ENCODE assay signal across 1 cellular context in the genomic region with DNA sequence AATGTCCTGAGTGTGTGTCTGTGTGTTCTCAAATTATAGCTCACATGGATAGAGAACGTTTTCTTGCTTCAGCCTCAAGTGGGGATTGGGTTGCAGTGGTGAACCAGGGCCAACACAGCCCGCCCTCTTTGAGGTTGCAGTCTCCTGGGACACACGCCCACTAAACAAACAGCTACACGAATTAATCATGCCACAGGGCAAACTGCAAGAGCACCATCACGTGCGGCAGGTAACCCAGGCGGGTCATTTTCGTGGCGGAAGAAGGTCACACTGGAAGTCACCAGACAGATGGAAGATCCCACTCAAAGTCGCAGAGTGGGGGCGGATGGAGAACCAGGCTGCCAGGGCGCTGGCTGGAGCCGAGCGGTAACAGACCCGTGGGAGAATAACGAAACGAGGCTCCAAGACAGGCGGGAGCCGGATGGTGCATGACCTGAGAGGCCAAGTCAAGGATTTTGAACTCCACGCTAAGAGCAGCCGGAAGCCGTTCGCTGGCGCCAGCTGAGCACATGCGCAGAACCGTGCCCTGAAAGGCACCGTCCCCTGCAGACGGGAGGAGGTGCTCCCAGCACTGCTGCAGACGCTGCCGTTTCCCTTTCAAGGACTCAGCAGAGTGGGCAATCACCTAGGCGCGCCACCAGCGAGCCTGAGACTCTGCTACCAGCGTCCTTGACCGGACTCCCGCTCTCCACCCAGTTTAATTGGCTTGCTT.
TF ChIP-seq lines count a peak whose summit lies in the region.

No MANE protein-coding gene starts in this region.

TF ChIP-seq in HEK293, 187 proteins besides CTCF, POLR2A, EP300 and RAD21 (continued from another document and continues in another):
- no peak for TF ChIP-seq GFI1B (tag by site-specific recombination; IDR thresholded peaks at IDR 0.05)
- no peak for TF ChIP-seq ZNF175 (tag by site-specific recombination; IDR thresholded peaks at IDR 0.05)
- TF ChIP-seq ZNF837 (tag by site-specific recombination; IDR thresholded peaks at IDR 0.05) = no peak
- TF ChIP-seq ZNF600 (tag by site-specific recombination; IDR thresholded peaks at IDR 0.05) = peak; percentile 92
- no peak for TF ChIP-seq ZNF621 (tag by site-specific recombination; IDR thresholded peaks at IDR 0.05)
- TF ChIP-seq, protein P1, sequence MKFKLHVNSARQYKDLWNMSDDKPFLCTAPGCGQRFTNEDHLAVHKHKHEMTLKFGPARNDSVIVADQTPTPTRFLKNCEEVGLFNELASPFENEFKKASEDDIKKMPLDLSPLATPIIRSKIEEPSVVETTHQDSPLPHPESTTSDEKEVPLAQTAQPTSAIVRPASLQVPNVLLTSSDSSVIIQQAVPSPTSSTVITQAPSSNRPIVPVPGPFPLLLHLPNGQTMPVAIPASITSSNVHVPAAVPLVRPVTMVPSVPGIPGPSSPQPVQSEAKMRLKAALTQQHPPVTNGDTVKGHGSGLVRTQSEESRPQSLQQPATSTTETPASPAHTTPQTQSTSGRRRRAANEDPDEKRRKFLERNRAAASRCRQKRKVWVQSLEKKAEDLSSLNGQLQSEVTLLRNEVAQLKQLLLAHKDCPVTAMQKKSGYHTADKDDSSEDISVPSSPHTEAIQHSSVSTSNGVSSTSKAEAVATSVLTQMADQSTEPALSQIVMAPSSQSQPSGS (tag by site-specific recombination; IDR thresholded peaks at IDR 0.05; ENCODE audit: low read depth) = no peak
- TF ChIP-seq, protein P2, sequence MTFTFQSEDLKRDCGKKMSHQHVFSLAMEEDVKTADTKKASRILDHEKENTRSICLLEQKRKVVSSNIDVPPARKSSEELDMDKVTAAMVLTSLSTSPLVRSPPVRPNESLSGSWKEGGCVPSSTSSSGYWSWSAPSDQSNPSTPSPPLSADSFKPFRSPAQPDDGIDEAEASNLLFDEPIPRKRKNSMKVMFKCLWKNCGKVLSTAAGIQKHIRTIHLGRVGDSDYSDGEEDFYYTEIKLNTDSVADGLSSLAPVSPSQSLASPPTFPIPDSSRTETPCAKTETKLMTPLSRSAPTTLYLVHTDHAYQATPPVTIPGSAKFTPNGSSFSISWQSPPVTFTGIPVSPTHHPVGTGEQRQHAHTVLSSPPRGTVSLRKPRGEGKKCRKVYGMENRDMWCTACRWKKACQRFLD (tag by site-specific recombination; IDR thresholded peaks at IDR 0.05) = no peak
- TF ChIP-seq, protein P3, sequence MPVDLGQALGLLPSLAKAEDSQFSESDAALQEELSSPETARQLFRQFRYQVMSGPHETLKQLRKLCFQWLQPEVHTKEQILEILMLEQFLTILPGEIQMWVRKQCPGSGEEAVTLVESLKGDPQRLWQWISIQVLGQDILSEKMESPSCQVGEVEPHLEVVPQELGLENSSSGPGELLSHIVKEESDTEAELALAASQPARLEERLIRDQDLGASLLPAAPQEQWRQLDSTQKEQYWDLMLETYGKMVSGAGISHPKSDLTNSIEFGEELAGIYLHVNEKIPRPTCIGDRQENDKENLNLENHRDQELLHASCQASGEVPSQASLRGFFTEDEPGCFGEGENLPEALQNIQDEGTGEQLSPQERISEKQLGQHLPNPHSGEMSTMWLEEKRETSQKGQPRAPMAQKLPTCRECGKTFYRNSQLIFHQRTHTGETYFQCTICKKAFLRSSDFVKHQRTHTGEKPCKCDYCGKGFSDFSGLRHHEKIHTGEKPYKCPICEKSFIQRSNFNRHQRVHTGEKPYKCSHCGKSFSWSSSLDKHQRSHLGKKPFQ (tag by site-specific recombination; IDR thresholded peaks at IDR 0.05) = no peak
- TF ChIP-seq, protein P4, sequence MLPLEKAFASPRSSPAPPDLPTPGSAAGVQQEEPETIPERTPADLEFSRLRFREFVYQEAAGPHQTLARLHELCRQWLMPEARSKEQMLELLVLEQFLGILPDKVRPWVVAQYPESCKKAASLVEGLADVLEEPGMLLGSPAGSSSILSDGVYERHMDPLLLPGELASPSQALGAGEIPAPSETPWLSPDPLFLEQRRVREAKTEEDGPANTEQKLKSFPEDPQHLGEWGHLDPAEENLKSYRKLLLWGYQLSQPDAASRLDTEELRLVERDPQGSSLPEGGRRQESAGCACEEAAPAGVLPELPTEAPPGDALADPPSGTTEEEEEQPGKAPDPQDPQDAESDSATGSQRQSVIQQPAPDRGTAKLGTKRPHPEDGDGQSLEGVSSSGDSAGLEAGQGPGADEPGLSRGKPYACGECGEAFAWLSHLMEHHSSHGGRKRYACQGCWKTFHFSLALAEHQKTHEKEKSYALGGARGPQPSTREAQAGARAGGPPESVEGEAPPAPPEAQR (tag by site-specific recombination; IDR thresholded peaks at IDR 0.05) = no peak
- TF ChIP-seq ZBTB7A (tag by site-specific recombination; IDR thresholded peaks at IDR 0.05; ENCODE audit: low read depth) = no peak
- TF ChIP-seq, protein P5, sequence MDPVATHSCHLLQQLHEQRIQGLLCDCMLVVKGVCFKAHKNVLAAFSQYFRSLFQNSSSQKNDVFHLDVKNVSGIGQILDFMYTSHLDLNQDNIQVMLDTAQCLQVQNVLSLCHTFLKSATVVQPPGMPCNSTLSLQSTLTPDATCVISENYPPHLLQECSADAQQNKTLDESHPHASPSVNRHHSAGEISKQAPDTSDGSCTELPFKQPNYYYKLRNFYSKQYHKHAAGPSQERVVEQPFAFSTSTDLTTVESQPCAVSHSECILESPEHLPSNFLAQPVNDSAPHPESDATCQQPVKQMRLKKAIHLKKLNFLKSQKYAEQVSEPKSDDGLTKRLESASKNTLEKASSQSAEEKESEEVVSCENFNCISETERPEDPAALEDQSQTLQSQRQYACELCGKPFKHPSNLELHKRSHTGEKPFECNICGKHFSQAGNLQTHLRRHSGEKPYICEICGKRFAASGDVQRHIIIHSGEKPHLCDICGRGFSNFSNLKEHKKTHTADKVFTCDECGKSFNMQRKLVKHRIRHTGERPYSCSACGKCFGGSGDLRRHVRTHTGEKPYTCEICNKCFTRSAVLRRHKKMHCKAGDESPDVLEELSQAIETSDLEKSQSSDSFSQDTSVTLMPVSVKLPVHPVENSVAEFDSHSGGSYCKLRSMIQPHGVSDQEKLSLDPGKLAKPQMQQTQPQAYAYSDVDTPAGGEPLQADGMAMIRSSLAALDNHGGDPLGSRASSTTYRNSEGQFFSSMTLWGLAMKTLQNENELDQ (tag by site-specific recombination; IDR thresholded peaks at IDR 0.05; ENCODE audit: low read depth) = no peak
- TF ChIP-seq ZSCAN23 (tag by site-specific recombination; IDR thresholded peaks at IDR 0.05) = no peak
- no peak for TF ChIP-seq ZNF792 (tag by site-specific recombination; IDR thresholded peaks at IDR 0.05)
- TF ChIP-seq, protein P6, sequence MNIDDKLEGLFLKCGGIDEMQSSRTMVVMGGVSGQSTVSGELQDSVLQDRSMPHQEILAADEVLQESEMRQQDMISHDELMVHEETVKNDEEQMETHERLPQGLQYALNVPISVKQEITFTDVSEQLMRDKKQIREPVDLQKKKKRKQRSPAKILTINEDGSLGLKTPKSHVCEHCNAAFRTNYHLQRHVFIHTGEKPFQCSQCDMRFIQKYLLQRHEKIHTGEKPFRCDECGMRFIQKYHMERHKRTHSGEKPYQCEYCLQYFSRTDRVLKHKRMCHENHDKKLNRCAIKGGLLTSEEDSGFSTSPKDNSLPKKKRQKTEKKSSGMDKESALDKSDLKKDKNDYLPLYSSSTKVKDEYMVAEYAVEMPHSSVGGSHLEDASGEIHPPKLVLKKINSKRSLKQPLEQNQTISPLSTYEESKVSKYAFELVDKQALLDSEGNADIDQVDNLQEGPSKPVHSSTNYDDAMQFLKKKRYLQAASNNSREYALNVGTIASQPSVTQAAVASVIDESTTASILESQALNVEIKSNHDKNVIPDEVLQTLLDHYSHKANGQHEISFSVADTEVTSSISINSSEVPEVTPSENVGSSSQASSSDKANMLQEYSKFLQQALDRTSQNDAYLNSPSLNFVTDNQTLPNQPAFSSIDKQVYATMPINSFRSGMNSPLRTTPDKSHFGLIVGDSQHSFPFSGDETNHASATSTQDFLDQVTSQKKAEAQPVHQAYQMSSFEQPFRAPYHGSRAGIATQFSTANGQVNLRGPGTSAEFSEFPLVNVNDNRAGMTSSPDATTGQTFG (tag by site-specific recombination; IDR thresholded peaks at IDR 0.05; ENCODE audit: borderline replicate concordance) = no peak
- TF ChIP-seq ZNF585B (tag by site-specific recombination; IDR thresholded peaks at IDR 0.05) = no peak
- no peak for TF ChIP-seq ZNF184 (tag by site-specific recombination; IDR thresholded peaks at IDR 0.05)
- no peak for TF ChIP-seq ZNF302 (tag by site-specific recombination; IDR thresholded peaks at IDR 0.05; ENCODE audit: low read depth)
- TF ChIP-seq ZNF404 (tag by site-specific recombination; IDR thresholded peaks at IDR 0.05) = no peak
- TF ChIP-seq PRDM1 (tag by site-specific recombination; IDR thresholded peaks at IDR 0.05) = no peak
- 0 out of 2 replicates have a peak, but pooled peaks have one; percentile 27 for TF ChIP-seq SP3 (tag by site-specific recombination; IDR thresholded peaks at IDR 0.05)
- no peak for TF ChIP-seq ZNF776 (tag by site-specific recombination; IDR thresholded peaks at IDR 0.05; ENCODE audit: borderline replicate concordance)
- TF ChIP-seq ZNF133 (tag by site-specific recombination; IDR thresholded peaks at IDR 0.05) = no peak
- TF ChIP-seq, protein P7, sequence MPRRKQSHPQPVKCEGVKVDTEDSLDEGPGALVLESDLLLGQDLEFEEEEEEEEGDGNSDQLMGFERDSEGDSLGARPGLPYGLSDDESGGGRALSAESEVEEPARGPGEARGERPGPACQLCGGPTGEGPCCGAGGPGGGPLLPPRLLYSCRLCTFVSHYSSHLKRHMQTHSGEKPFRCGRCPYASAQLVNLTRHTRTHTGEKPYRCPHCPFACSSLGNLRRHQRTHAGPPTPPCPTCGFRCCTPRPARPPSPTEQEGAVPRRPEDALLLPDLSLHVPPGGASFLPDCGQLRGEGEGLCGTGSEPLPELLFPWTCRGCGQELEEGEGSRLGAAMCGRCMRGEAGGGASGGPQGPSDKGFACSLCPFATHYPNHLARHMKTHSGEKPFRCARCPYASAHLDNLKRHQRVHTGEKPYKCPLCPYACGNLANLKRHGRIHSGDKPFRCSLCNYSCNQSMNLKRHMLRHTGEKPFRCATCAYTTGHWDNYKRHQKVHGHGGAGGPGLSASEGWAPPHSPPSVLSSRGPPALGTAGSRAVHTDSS (tag by site-specific recombination; IDR thresholded peaks at IDR 0.05) = no peak
- no peak for TF ChIP-seq ZNF16 (tag by site-specific recombination; IDR thresholded peaks at IDR 0.05; ENCODE audit: low read depth)
- TF ChIP-seq ZNF335 (tag by site-specific recombination; conservative IDR thresholded peaks at IDR 0.05) = peak; percentile 77
- no peak for TF ChIP-seq ZNF555 (tag by site-specific recombination; conservative IDR thresholded peaks at IDR 0.05)
- TF ChIP-seq ZNF501 (tag by site-specific recombination; IDR thresholded peaks at IDR 0.05) = no peak; the same call in 1 of the 2 replicates
- peak; percentile 49; the same call in 1 of the 2 replicates for TF ChIP-seq ZNF843 (tag by site-specific recombination; IDR thresholded peaks at IDR 0.05)
- TF ChIP-seq ZNF785 (tag by site-specific recombination; IDR thresholded peaks at IDR 0.05) = no peak
- peak; percentile 100 for TF ChIP-seq ZNF660 (tag by site-specific recombination; IDR thresholded peaks at IDR 0.05)
- TF ChIP-seq BCL11B (tag by site-specific recombination; IDR thresholded peaks at IDR 0.05; ENCODE audit: low read depth) = no peak
- no peak for TF ChIP-seq ZNF140 (tag by site-specific recombination; IDR thresholded peaks at IDR 0.05)
- TF ChIP-seq TRIM28 (IDR thresholded peaks at IDR 0.05; ENCODE audit: borderline replicate concordance, low read length) = peak; percentile 88
- TF ChIP-seq, protein P8, sequence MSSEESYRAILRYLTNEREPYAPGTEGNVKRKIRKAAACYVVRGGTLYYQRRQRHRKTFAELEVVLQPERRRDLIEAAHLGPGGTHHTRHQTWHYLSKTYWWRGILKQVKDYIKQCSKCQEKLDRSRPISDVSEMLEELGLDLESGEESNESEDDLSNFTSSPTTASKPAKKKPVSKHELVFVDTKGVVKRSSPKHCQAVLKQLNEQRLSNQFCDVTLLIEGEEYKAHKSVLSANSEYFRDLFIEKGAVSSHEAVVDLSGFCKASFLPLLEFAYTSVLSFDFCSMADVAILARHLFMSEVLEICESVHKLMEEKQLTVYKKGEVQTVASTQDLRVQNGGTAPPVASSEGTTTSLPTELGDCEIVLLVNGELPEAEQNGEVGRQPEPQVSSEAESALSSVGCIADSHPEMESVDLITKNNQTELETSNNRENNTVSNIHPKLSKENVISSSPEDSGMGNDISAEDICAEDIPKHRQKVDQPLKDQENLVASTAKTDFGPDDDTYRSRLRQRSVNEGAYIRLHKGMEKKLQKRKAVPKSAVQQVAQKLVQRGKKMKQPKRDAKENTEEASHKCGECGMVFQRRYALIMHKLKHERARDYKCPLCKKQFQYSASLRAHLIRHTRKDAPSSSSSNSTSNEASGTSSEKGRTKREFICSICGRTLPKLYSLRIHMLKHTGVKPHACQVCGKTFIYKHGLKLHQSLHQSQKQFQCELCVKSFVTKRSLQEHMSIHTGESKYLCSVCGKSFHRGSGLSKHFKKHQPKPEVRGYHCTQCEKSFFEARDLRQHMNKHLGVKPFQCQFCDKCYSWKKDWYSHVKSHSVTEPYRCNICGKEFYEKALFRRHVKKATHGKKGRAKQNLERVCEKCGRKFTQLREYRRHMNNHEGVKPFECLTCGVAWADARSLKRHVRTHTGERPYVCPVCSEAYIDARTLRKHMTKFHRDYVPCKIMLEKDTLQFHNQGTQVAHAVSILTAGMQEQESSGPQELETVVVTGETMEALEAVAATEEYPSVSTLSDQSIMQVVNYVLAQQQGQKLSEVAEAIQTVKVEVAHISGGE (tag by site-specific recombination; conservative IDR thresholded peaks at IDR 0.05; ENCODE audit: low read depth) = no peak
- no peak for TF ChIP-seq TCF7L2 (IDR thresholded peaks at IDR 0.05; ENCODE audit: borderline replicate concordance, low read depth, low read length)
- no peak for TF ChIP-seq ZNF10 (tag by site-specific recombination; IDR thresholded peaks at IDR 0.05)
- TF ChIP-seq SP2 (tag by site-specific recombination; IDR thresholded peaks at IDR 0.05) = peak; percentile 61
- TF ChIP-seq, protein P9, sequence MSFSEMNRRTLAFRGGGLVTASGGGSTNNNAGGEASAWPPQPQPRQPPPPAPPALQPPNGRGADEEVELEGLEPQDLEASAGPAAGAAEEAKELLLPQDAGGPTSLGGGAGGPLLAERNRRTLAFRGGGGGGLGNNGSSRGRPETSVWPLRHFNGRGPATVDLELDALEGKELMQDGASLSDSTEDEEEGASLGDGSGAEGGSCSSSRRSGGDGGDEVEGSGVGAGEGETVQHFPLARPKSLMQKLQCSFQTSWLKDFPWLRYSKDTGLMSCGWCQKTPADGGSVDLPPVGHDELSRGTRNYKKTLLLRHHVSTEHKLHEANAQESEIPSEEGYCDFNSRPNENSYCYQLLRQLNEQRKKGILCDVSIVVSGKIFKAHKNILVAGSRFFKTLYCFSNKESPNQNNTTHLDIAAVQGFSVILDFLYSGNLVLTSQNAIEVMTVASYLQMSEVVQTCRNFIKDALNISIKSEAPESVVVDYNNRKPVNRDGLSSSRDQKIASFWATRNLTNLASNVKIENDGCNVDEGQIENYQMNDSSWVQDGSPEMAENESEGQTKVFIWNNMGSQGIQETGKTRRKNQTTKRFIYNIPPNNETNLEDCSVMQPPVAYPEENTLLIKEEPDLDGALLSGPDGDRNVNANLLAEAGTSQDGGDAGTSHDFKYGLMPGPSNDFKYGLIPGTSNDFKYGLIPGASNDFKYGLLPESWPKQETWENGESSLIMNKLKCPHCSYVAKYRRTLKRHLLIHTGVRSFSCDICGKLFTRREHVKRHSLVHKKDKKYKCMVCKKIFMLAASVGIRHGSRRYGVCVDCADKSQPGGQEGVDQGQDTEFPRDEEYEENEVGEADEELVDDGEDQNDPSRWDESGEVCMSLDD (tag by site-specific recombination; IDR thresholded peaks at IDR 0.05) = no peak
- TF ChIP-seq ZNF214 (tag by site-specific recombination; IDR thresholded peaks at IDR 0.05; ENCODE audit: borderline replicate concordance) = no peak
- peak; percentile 98 for TF ChIP-seq KLF10 (tag by site-specific recombination; IDR thresholded peaks at IDR 0.05)
- TF ChIP-seq GLI4 (tag by site-specific recombination; IDR thresholded peaks at IDR 0.05) = 0 out of 2 replicates have a peak, but pooled peaks have one; percentile 31
